Comparison of ENCODE assay signal across 13 cellular contexts in the genomic region with DNA sequence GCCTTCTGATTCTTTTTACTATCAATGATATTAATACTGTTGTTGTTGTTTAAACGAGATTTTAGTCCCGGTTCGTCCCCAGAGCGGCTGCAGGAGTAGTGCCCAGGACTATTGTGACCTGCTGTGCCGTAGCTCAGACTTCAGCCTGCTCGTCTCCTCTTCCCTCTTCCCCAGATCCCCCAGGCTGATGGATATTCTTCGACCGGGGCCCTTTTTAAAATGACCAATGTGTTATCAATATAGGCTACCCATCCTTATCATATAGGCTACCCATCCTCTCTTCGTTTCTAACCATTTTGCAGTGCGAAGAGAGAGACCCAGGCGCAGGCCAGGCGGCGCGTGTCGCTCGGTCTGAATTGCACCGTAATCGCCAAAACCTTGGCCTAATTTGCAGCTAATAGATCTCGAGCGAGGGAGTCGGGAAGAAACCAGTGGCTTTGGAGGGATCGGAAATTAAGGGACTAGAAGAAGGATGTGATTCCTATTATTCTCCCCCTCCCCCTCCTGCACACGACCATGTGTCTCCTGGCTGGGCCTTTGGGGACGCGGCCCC. TPM values are rescaled to one million over a fixed set of nuclear protein-coding genes. Genes with fewer than 3 reads are reported as not detected.
DNase-seq lines count a peak whose midpoint lies in the region; ATAC-seq, FAIRE-seq and TF ChIP-seq lines count a peak whose summit lies in the region.
"Had no signal": no experiment of that assay in that cellular context is flagged by ENCODE, and none has a peak within 500 bp of the region (broad histone marks: within the 10 kb centered on the region; RNA-seq: fewer than 3 reads in every experiment).

No MANE protein-coding gene starts in this region.

- no peaks in the 10 kb centered on the region for H3K9me3 Mint-ChIP-seq in CD8-positive, alpha-beta T cell

- H3K4me1 Mint-ChIP-seq in CD8-positive, alpha-beta T cell (ENCODE audit: low read depth) = peaks cover 20% of the 10 kb centered on the region

- peak overlapping the region; percentile 79 for H3K4me2 ChIP-seq in GM23248 (ENCODE audit: unreplicated experiment)
- no peak overlapping the region for H3K4me2 ChIP-seq in GM12878 (ENCODE audit: control insufficient read depth, insufficient read depth)

- H3K27ac ChIP-seq in GM23248 (no peak overlapping the region), GM12878 (ENCODE audit: control insufficient read depth, insufficient read depth) (no peak overlapping the region)
- H3K27ac ChIP-seq in CD8-positive, alpha-beta T cell (ENCODE audit: low read depth, low read length) = no peak overlapping the region

- no peak for TF ChIP-seq POLR2A in GM12878 (IDR thresholded peaks at IDR 0.05; ENCODE audit: low read depth, low read length)

- SMC1A ChIA-PET in GM12878 (lab: Charles Lee; ENCODE audit: uncharacterized antibody, unreplicated experiment) = interaction anchor here (0.8 to 4.2 kb wide), 4 partner anchors 17 to 1770 kb away, joined by 3 to 35 read pairs (median 3); a partner anchor contains a TSS

- H3F3A ChIP-seq in GM23248 (ENCODE audit: insufficient read depth) = peaks cover 38% of the 10 kb centered on the region

- DNase-seq in GM23248 = no peak
- no peak for DNase-seq in GM12878 (ENCODE audit: low read depth, low spot score)
- no peak for DNase-seq in skeletal muscle cell (ENCODE audit: low read depth)
- DNase-seq in NCI-H1436 (lab: John Stamatoyannopoulos, UW) = no peak
- no peak for DNase-seq in CD8-positive, alpha-beta T cell
- DNase-seq in activated CD4-positive, CD25-positive, alpha-beta regulatory T cell (lab: John Stamatoyannopoulos, UW) = no peak
- DNase-seq: activated naive CD4-positive, alpha-beta T cell treated with Interleukin-2 at 50 U/mL for 16 hours; Caco-2; NCI-H187 treated with DMSO at 0.1 percent for 48 hours; stimulated activated CD4-positive, alpha-beta T cell treated with anti-CD3 and anti-CD28 coated beads, Interleukin-1b, Interleukin-23, amount 100 ng/mL, for 48 hours had no signal

- no peak for FAIRE-seq in GM12878 (lab: Jason Lieb, UNC)
- FAIRE-seq: RCC 7860 had no signal

- no peaks in the 10 kb centered on the region for H3K9me2 ChIP-seq in GM23248 (ENCODE audit: insufficient read depth)

- H2AFZ ChIP-seq in GM23248 = peak overlapping the region; percentile 85
- H2AFZ ChIP-seq in GM12878 (ENCODE audit: control insufficient read depth, low read depth, low read length) = no peak overlapping the region

- H3K79me2 ChIP-seq in GM23248 (ENCODE audit: insufficient read depth) (peaks cover 56% of the 10 kb centered on the region), GM12878 (ENCODE audit: control insufficient read depth, insufficient read depth, low read length) (no peaks in the 10 kb centered on the region)

- no peak for TF ChIP-seq EP300 in GM12878 (IDR thresholded peaks at IDR 0.05; ENCODE audit: borderline replicate concordance in 1 of 2, control insufficient read depth in 1 of 2, low read depth in 2 of 2, low read length in 2 of 2)

- peaks cover 72% of the 10 kb centered on the region for H3K27me3 Mint-ChIP-seq in CD8-positive, alpha-beta T cell (ENCODE audit: low read depth)

- H3K27ac Mint-ChIP-seq in CD8-positive, alpha-beta T cell = no peak overlapping the region

- no peaks in the 10 kb centered on the region for H3K9me3 ChIP-seq in GM23248 (ENCODE audit: low read depth)
- H3K9me3 ChIP-seq in GM12878 (replicated peaks; ENCODE audit: control insufficient read depth, insufficient read depth, low read length) = no peaks in the 10 kb centered on the region; the same call in 2 of the 3 replicates
- H3K9me3 ChIP-seq in iPS-15b (ENCODE audit: control insufficient read depth, insufficient read depth, low read length) = no peaks in the 10 kb centered on the region
- no peaks in the 10 kb centered on the region for H3K9me3 ChIP-seq in CD8-positive, alpha-beta T cell (ENCODE audit: low read length)
- H3K9me3 ChIP-seq: Caco-2 had no signal

- ATAC-seq in GM12878 = no peak
- ATAC-seq in activated CD4-positive, CD25-positive, alpha-beta regulatory T cell treated with anti-CD3 and anti-CD28 coated beads, Interleukin-2, amount 50 U/mL, for 24 hours = no peak
- ATAC-seq in CD8-positive, alpha-beta T cell = no peak

- in situ Hi-C loops in GM23248 (cut with MboI) (loop anchor here (25.0 kb wide), 2 partner anchors 884 to 1691 kb away; no protein-coding TSS in a partner anchor), GM12878 (cut with MboI) (loop anchor here (10.0 kb wide), 1 partner anchor 881 kb away; no protein-coding TSS in a partner anchor)

- no peaks in the 10 kb centered on the region for H4K20me1 ChIP-seq in GM23248 (ENCODE audit: insufficient read depth)
- no peaks in the 10 kb centered on the region; the same call in 1 of the 2 replicates for H4K20me1 ChIP-seq in GM12878 (ENCODE audit: control insufficient read depth, insufficient read depth)

- intact Hi-C loops in GM12878 (cut with micrococcal nuclease; ENCODE audit: unreplicated experiment) = loop anchor here (10.0 kb wide), 1 partner anchor 791 kb away; no protein-coding TSS in a partner anchor
- intact Hi-C loops in CD8-positive, alpha-beta T cell (cut with DNase I, micrococcal nuclease) = loop anchor here in 1 of 2 experiments (10.0 kb wide), 1 partner anchor 881 kb away; no protein-coding TSS in a partner anchor

- no peaks in the 10 kb centered on the region for H3K27me3 ChIP-seq in GM23248 (replicated peaks; ENCODE audit: insufficient read depth)
- peaks cover 0 to 12% of the 10 kb centered on the region in 2 experiments for H3K27me3 ChIP-seq in GM12878 (replicated peaks in 1 of 2; ENCODE audit: control insufficient read depth in 2 of 2, insufficient read depth in 2 of 2, low read length in 1 of 2)
- H3K27me3 ChIP-seq in iPS-15b (ENCODE audit: control insufficient read depth, insufficient read depth, low read length) = peaks cover 99% of the 10 kb centered on the region
- peaks cover 54% of the 10 kb centered on the region for H3K27me3 ChIP-seq in CD8-positive, alpha-beta T cell (ENCODE audit: insufficient read depth, low read length)

- TF ChIP-seq RAD21 in GM12878 (IDR thresholded peaks at IDR 0.05; ENCODE audit: insufficient read depth, low read depth, low read length) = no peak

- CTCF ChIA-PET in GM12878 (lab: Yijun Ruan, JAX) = interaction anchor here (1.4 to 7.5 kb wide), 3 partner anchors 13 to 881 kb away, joined by 5 to 76 read pairs (median 5); a partner anchor contains a TSS
- CTCF ChIA-PET in CD8-positive, alpha-beta T cell (lab: Charles Lee) = no interaction called here

- RAD21 ChIA-PET in GM12878 (lab: Charles Lee; ENCODE audit: unreplicated experiment) = interaction anchor here (1.7 to 11.4 kb wide), 2 partner anchors 8 to 24 kb away, joined by 10 to 124 read pairs; a partner anchor contains a TSS

- BruUV-seq in GM12878 (replicated peaks; lab: Mats Ljungman, UMichigan) = no TSS peak

- POLR2A ChIA-PET in GM12878 (lab: Charles Lee) = interaction anchor here (1.3 to 2.0 kb wide), 2 partner anchors 23 to 25 kb away, joined by 4 to 7 read pairs; a partner anchor contains a TSS
- POLR2A ChIA-PET in CD8-positive, alpha-beta T cell (lab: Charles Lee) = no interaction called here

- H3K4me3 ChIP-seq in GM23248 = peak overlapping the region; percentile 80
- H3K4me3 ChIP-seq in GM12878 = no peak overlapping the region
- peak overlapping the region; percentile 48 for H3K4me3 ChIP-seq in iPS-15b (ENCODE audit: low read depth, low read length)
- peak overlapping the region; percentile 60 for H3K4me3 ChIP-seq in skeletal muscle cell (ENCODE audit: low read depth, low read length)
- no peak overlapping the region for H3K4me3 ChIP-seq in CD8-positive, alpha-beta T cell (ENCODE audit: low read depth, low read length)

- no peaks in the 10 kb centered on the region for H3K36me3 ChIP-seq in GM23248 (ENCODE audit: low read depth)
- H3K36me3 ChIP-seq in GM12878 (ENCODE audit: control insufficient read depth in 2 of 2, insufficient read depth in 2 of 2, low read length in 1 of 2) = no peaks in the 10 kb centered on the region
- H3K36me3 ChIP-seq in iPS-15b (ENCODE audit: control insufficient read depth, insufficient read depth, low read length) = no peaks in the 10 kb centered on the region
- H3K36me3 ChIP-seq in CD8-positive, alpha-beta T cell (ENCODE audit: insufficient read depth, low read length) = no peaks in the 10 kb centered on the region

- peaks cover 43% of the 10 kb centered on the region for H3K4me1 ChIP-seq in GM23248 (ENCODE audit: insufficient read depth)
- peaks cover 4% of the 10 kb centered on the region; the same call in 1 of the 2 replicates for H3K4me1 ChIP-seq in GM12878 (ENCODE audit: control insufficient read depth, insufficient read depth, low read length)
- peaks cover 10% of the 10 kb centered on the region for H3K4me1 ChIP-seq in iPS-15b (ENCODE audit: control insufficient read depth, insufficient read depth, low read length)
- peaks cover 18% of the 10 kb centered on the region for H3K4me1 ChIP-seq in CD8-positive, alpha-beta T cell (ENCODE audit: insufficient read depth, low read length)
- H3K4me1 ChIP-seq: Caco-2 had no signal

- no peak for TF ChIP-seq CTCF in GM12878 (IDR thresholded peaks at IDR 0.05 in 2 of 3, conservative IDR thresholded peaks at IDR 0.05 in 1 of 3; ENCODE audit: control insufficient read depth in 2 of 3, extremely low read depth in 1 of 3, insufficient read depth in 1 of 3, low read depth in 3 of 3, low read length in 3 of 3)
- TF ChIP-seq CTCF in CD8-positive, alpha-beta T cell (IDR thresholded peaks at IDR 0.05) = no peak

- H3K36me3 Mint-ChIP-seq in CD8-positive, alpha-beta T cell = no peaks in the 10 kb centered on the region

- no peak overlapping the region for H3K4me3 Mint-ChIP-seq in CD8-positive, alpha-beta T cell

- H3K9ac ChIP-seq in GM23248 = peak overlapping the region; percentile 84
- H3K9ac ChIP-seq in GM12878 (ENCODE audit: control insufficient read depth, insufficient read depth, low read length) = no peak overlapping the region
- H3K9ac ChIP-seq in iPS-15b (ENCODE audit: low read depth, low read length) = no peak overlapping the region

- 81 to 83% methylated on average over 25 of the region's 25 CpGs for WGBS in GM23248 (ENCODE audit: low coverage in 1 of 2, low lambda C conversion rate in 2 of 2, missing lambda C conversion rate in 2 of 2), 2 experiments
- 37% methylated on average over 23 of the region's 25 CpGs for WGBS in GM12878 (ENCODE audit: insufficient coverage, insufficient replicate concordance, low lambda C conversion rate, missing lambda C conversion rate)

RNA-seq across cellular contexts. Expression of a gene that starts 23.0 kb away (rescaled TPM):
- 5.9 and 7.3 TPM in 2 replicates for total RNA-seq in GM23248 (2014; rRNA removed; shearing (Covaris generic))
- polyA plus RNA-seq in GM23248 (2016; fragmentation: Nextera tagmentation; extraction: Ambion mirVana) (23.8 and 25.1 TPM in 2 replicates), GM12878 (2011; rRNA removed) (8.7 and 10.0 TPM in 2 replicates), GM12878 (2014; fragmentation: Illumina TruSeq; extraction: Trizol) (6.9 TPM in 2 replicates), GM12878 (2014; fragmentation: Nextera tagmentation; extraction: Ambion mirVana) (1 to 10 TPM; 2.3 to 3.2 TPM), GM12878 (2014; rRNA removed) (3.7 and 6.6 TPM in 2 replicates), GM12878 (2016; fragmentation: Nextera tagmentation; extraction: Ambion mirVana) (1 to 10 TPM; 1.8 to 3.1 TPM)
- total RNA-seq in GM12878 (2013; cell fraction: nucleolus; rRNA removed) = 21.4 and 23.4 TPM in 2 replicates
- total RNA-seq in GM12878 (2014; rRNA removed) (0.82 and 1.1 TPM in 2 replicates), GM12878 (2014; rRNA removed; fragmentation: Illumina TruSeq; extraction: Trizol) (1.7 and 1.9 TPM in 2 replicates), GM12878 (2021) (9.4 and 10.1 TPM in 2 replicates)
- polyA plus RNA-seq in GM12878 (2011; ENCODE audit: low read depth) = 0.34 TPM
- polyA plus RNA-seq in GM12878 (2011; cell fraction: cytosol; rRNA removed) = 13.9 and 14.3 TPM in 2 replicates
- 14.0 and 17.0 TPM in 2 replicates for polyA plus RNA-seq in GM12878 (2011; cell fraction: nucleus; rRNA removed)
- 2.4 and 2.6 TPM in 2 replicates for polyA plus RNA-seq in GM12878 (2012)
- polyA minus RNA-seq in GM12878 (2011; rRNA and poly(A)+ RNA removed) = 7.2 and 11.2 TPM in 2 replicates
- 12.4 and 19.1 TPM in 2 replicates for polyA minus RNA-seq in GM12878 (2011; cell fraction: cytosol; rRNA and poly(A)+ RNA removed)
- 9.9 and 15.4 TPM in 2 replicates for polyA minus RNA-seq in GM12878 (2011; cell fraction: nucleus; rRNA and poly(A)+ RNA removed)
- not detected for total RNA-seq in CD8-positive, alpha-beta T cell

Comparison
In these comparisons a context has a peak if more than half of its experiments do, and no peak if none do; other contexts are left out.
1. H3K4me3 ChIP-seq: peak in GM23248 (single experiment), iPS-15b (single experiment) and skeletal muscle cell (single experiment); none in GM12878 (single experiment) and CD8-positive, alpha-beta T cell (single experiment).